ENCODE assay signal across 10 cellular contexts in the genomic region with DNA sequence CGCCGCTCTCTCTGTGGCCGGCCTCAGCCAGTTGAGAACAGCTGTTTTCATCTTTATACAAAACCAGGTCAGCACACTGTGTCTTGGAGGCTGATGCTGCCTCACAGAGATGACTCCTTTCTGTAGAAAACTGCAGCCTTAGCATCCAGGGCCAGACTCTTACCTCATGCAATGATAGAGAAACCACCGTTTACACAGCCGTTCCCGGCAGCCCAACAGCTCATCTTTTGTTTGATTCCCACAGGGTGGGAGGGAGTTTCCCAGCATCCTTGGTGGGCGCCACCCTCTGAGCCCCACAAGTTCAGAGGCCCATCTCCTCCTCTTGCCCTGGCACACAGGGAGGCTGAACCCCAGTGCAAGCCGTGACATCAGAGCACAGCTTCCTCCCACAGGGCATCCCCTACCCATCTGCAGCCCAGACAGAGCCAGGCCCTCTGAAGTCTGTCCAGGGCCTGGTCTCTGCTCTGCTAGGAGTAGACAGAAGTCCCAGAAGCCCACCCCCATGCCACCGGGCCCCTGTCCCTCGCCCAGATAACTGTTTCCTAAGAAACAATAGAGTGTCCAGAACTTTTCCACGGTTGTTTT.
DNase-seq lines count a peak whose midpoint lies in the region; ATAC-seq and TF ChIP-seq lines count a peak whose summit lies in the region.
"Had no signal": no experiment of that assay in that cellular context is flagged by ENCODE, and none has a peak within 500 bp of the region (broad histone marks: within the 10 kb centered on the region; RNA-seq: fewer than 3 reads in every experiment).

No MANE protein-coding gene starts in this region.

- peak; percentile 57 for ATAC-seq in body of pancreas
- no peak for ATAC-seq in HG03175 (IDR thresholded peaks at IDR 0.05; ENCODE audit: unreplicated experiment)
- ATAC-seq: stimulated activated naive CD8-positive, alpha-beta T cell treated with anti-CD3 and anti-CD28 coated beads, Interleukin-15, Interleukin-2, amounts not matched to agents 100 U/mL and 50 U/mL, for 24 hours had no signal

- no peak for TF ChIP-seq RAD21 in SK-N-SH (IDR thresholded peaks at IDR 0.05; ENCODE audit: low read length)

- H3K9me3 ChIP-seq in body of pancreas (no peaks in the 10 kb centered on the region), hepatocyte (ENCODE audit: low read depth) (no peaks in the 10 kb centered on the region), prostate gland (no peaks in the 10 kb centered on the region), SK-N-SH (no peaks in the 10 kb centered on the region)
- H3K9me3 ChIP-seq: ascending aorta had no signal

- no peak overlapping the region for H3K4me3 ChIP-seq in body of pancreas
- H3K4me3 ChIP-seq in hepatocyte = no peak overlapping the region
- no peak overlapping the region for H3K4me3 ChIP-seq in prostate gland
- H3K4me3 ChIP-seq in SK-N-SH (ENCODE audit: low read depth in 2 of 2, low read length in 1 of 2) = no peak overlapping the region
- H3K4me3 ChIP-seq: ascending aorta had no signal

- H3K36me3 ChIP-seq in body of pancreas (replicated peaks in 1 of 2; ENCODE audit: insufficient read depth in 1 of 2, low read depth in 2 of 2) = no peaks in the 10 kb centered on the region
- H3K36me3 ChIP-seq in hepatocyte (replicated peaks; ENCODE audit: insufficient read depth, low read depth) = no peaks in the 10 kb centered on the region
- H3K36me3 ChIP-seq in prostate gland = no peaks in the 10 kb centered on the region
- peaks cover 0 to 6% of the 10 kb centered on the region in 2 experiments for H3K36me3 ChIP-seq in SK-N-SH (replicated peaks in 1 of 2; ENCODE audit: control insufficient read depth in 1 of 2, insufficient read depth in 2 of 2, low read length in 1 of 2)

- intact Hi-C loops in body of pancreas (cut with DNase I) = no loop called here
- intact Hi-C loops in prostate gland (cut with DNase I) = no loop called here

- H3K27ac ChIP-seq in body of pancreas (peak overlapping the region in 1 of 4 donors; percentile 20), hepatocyte (peak overlapping the region; percentile 85), prostate gland (peak overlapping the region; percentile 26 to 29), SK-N-SH (ENCODE audit: low read depth in 2 of 2, low read length in 1 of 2) (no peak overlapping the region)

- no peaks in the 10 kb centered on the region for H3F3A ChIP-seq in SK-N-SH (replicated peaks; ENCODE audit: insufficient read depth)

- H2AFZ ChIP-seq in hepatocyte = no peak overlapping the region
- no peak overlapping the region for H2AFZ ChIP-seq in SK-N-SH (ENCODE audit: low read depth)

- POLR2A ChIA-PET in SK-N-SH (lab: Yijun Ruan, JAX) = no interaction called here

- WGBS in body of pancreas, 2 donors = 68 to 82% methylated on average over 11 of the region's 11 CpGs
- WGBS in hepatocyte (ENCODE audit: low lambda C conversion rate, missing lambda C conversion rate) = 78% methylated on average over 11 of the region's 11 CpGs
- 64% methylated on average over 11 of the region's 11 CpGs for WGBS in prostate gland
- WGBS in SK-N-SH (ENCODE audit: low lambda C conversion rate) = 87% methylated on average over 11 of the region's 11 CpGs

- H3K4me1 ChIP-seq in body of pancreas (no peaks in the 10 kb centered on the region), hepatocyte (ENCODE audit: insufficient read depth) (peaks cover 6% of the 10 kb centered on the region), prostate gland (replicated peaks) (no peaks in the 10 kb centered on the region), SK-N-SH (ENCODE audit: control insufficient read depth in 1 of 2, insufficient read depth in 2 of 2, low read depth in 1 of 2, low read length in 1 of 2) (no peaks in the 10 kb centered on the region)
- H3K4me1 ChIP-seq: ascending aorta had no signal

- H3K9me2 ChIP-seq in hepatocyte (replicated peaks; ENCODE audit: insufficient read depth) = no peaks in the 10 kb centered on the region
- no peaks in the 10 kb centered on the region for H3K9me2 ChIP-seq in SK-N-SH

- H3K4me2 ChIP-seq in hepatocyte (no peak overlapping the region), SK-N-SH (no peak overlapping the region)

- DNase-seq in D341Med (ENCODE audit: low spot score) (peak; percentile 21), body of pancreas (peak in 1 of 4 donors; percentile 31), hepatocyte (ENCODE audit: low spot score) (peak; percentile 42), prostate gland (ENCODE audit: low spot score) (no peak), SK-N-DZ (ENCODE audit: low spot score) (no peak), DMS153 (lab: John Stamatoyannopoulos, UW) (no peak), SK-N-SH (no peak)
- DNase-seq: stimulated activated naive CD8-positive, alpha-beta T cell treated with anti-CD3 and anti-CD28 coated beads, Interleukin-15, Interleukin-2, amounts not matched to agents 100 U/mL and 50 U/mL, for 24 hours had no signal

- TF ChIP-seq EP300 in SK-N-SH (IDR thresholded peaks at IDR 0.05; ENCODE audit: borderline replicate concordance in 1 of 2, low read depth in 1 of 2, low read length in 1 of 2) = no peak

- TF ChIP-seq CTCF in body of pancreas (IDR thresholded peaks at IDR 0.05) (no peak), hepatocyte (IDR thresholded peaks at IDR 0.05; ENCODE audit: poor library complexity) (no peak), prostate gland (IDR thresholded peaks at IDR 0.05) (no peak), SK-N-SH (IDR thresholded peaks at IDR 0.05) (no peak)

- TF ChIP-seq POLR2A in body of pancreas (IDR thresholded peaks at IDR 0.05) (no peak), prostate gland (IDR thresholded peaks at IDR 0.05) (no peak)

- no peak overlapping the region for H3K9ac ChIP-seq in SK-N-SH

- CTCF ChIA-PET in SK-N-SH (lab: Yijun Ruan, JAX) = interaction anchor here (1.0 to 1.7 kb wide), 6 partner anchors 9 to 234 kb away, joined by 3 to 14 read pairs (median 6); a partner anchor contains a TSS

- H4K20me1 ChIP-seq in hepatocyte (ENCODE audit: insufficient read depth, poor library complexity, severe bottlenecking) (no peaks in the 10 kb centered on the region), SK-N-SH (ENCODE audit: insufficient read depth) (no peaks in the 10 kb centered on the region)

- H3K79me2 ChIP-seq in hepatocyte (no peaks in the 10 kb centered on the region), SK-N-SH (ENCODE audit: insufficient read depth) (no peaks in the 10 kb centered on the region)

- H3K27me3 ChIP-seq in body of pancreas (no peaks in the 10 kb centered on the region), hepatocyte (no peaks in the 10 kb centered on the region), prostate gland (replicated peaks; ENCODE audit: insufficient read depth) (no peaks in the 10 kb centered on the region), SK-N-SH (ENCODE audit: insufficient read depth) (no peaks in the 10 kb centered on the region)
- H3K27me3 ChIP-seq: ascending aorta had no signal

TF ChIP-seq in SK-N-SH, 30 proteins besides CTCF, POLR2A, EP300 and RAD21:
- TF ChIP-seq CHD2 (IDR thresholded peaks at IDR 0.05; ENCODE audit: low read length, partially characterized antibody) (no peak), FOXM1 (IDR thresholded peaks at IDR 0.05; ENCODE audit: low read depth) (no peak), YY1 (IDR thresholded peaks at IDR 0.05; ENCODE audit: low read depth) (no peak), RXRA (IDR thresholded peaks at IDR 0.05; ENCODE audit: borderline replicate concordance, low read depth) (no peak), NFIC (IDR thresholded peaks at IDR 0.05; ENCODE audit: borderline replicate concordance) (no peak), NRF1 (IDR thresholded peaks at IDR 0.05; ENCODE audit: low read depth, low read length) (no peak), FOSL2 (IDR thresholded peaks at IDR 0.05; ENCODE audit: borderline replicate concordance, low read depth) (no peak), ELF1 (IDR thresholded peaks at IDR 0.05) (no peak), TEAD4 (IDR thresholded peaks at IDR 0.05; ENCODE audit: borderline replicate concordance, insufficient read depth) (no peak), SMC3 (IDR thresholded peaks at IDR 0.05; ENCODE audit: low read depth, low read length) (no peak), TAF1 (IDR thresholded peaks at IDR 0.05; ENCODE audit: borderline replicate concordance, low read depth, low read length) (no peak), RCOR1 (IDR thresholded peaks at IDR 0.05; ENCODE audit: low read length) (no peak), MXI1 (IDR thresholded peaks at IDR 0.05; ENCODE audit: low read depth, low read length) (no peak), JUND (IDR thresholded peaks at IDR 0.05) (no peak), RFX5 (IDR thresholded peaks at IDR 0.05; ENCODE audit: low read length) (no peak), EZH2phosphoT487 (IDR thresholded peaks at IDR 0.05; ENCODE audit: borderline replicate concordance, low read depth) (no peak), MEF2A (IDR thresholded peaks at IDR 0.05; ENCODE audit: borderline replicate concordance, low read depth) (no peak)
- TF ChIP-seq, protein P1, sequence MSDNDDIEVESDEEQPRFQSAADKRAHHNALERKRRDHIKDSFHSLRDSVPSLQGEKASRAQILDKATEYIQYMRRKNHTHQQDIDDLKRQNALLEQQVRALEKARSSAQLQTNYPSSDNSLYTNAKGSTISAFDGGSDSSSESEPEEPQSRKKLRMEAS (IDR thresholded peaks at IDR 0.05; ENCODE audit: low read depth) = no peak
- TF ChIP-seq, protein P2, sequence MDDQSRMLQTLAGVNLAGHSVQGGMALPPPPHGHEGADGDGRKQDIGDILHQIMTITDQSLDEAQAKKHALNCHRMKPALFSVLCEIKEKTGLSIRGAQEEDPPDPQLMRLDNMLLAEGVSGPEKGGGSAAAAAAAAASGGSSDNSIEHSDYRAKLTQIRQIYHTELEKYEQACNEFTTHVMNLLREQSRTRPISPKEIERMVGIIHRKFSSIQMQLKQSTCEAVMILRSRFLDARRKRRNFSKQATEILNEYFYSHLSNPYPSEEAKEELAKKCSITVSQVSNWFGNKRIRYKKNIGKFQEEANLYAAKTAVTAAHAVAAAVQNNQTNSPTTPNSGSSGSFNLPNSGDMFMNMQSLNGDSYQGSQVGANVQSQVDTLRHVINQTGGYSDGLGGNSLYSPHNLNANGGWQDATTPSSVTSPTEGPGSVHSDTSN (IDR thresholded peaks at IDR 0.05) = no peak
TF ChIP-seq in SK-N-SH: peak in this region for 0.

Comparison
In these comparisons a context has a peak if more than half of its experiments do, and no peak if none do; other contexts are left out.
1. DNase-seq: peak in D341Med (single experiment) and hepatocyte (single experiment); none in prostate gland (single experiment), SK-N-DZ (single experiment), DMS153 (single experiment) and SK-N-SH (single experiment).
2. H3K27ac ChIP-seq: peak in hepatocyte (single experiment) and prostate gland (2 of 2); none in SK-N-SH (0 of 2).